8 cellular contexts compared by ENCODE assay signal in the genomic region with DNA sequence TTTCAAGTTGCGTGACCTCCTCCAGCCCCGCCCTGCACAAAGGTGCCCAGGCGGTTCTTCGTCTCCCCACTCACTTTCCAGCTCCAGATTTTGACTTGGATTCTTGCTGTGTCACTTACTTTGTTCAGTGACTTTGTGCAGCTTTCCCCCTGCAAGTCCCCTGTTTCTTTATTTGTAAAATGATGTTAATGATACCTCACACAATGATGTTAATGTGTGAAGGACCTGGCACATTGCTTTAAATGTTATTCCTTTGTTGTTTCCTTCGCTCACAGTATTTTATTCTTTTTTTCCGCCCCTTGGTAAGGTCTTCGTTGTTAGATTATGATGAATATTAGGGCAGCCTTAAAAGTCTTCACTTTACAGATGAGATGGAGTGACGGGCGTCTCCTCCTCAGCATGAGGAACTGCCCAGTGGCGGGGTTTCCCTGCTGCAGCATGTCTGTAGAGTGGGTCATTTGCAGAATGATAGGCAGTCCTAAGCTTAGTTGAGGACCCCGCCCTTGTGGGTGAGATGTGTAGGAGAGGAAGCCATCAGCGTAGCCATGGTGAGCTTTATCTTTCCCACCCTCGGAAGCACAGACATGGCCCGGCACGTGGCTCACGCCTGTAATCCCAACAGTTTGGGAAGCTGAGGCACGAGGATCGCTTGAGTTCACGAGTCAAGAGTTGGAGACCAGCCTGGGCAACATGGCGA. TPM values are rescaled to one million over a fixed set of nuclear protein-coding genes. Genes with fewer than 3 reads are reported as not detected.
A peak's percentile ranks its signal among the peaks of the same experiment; 100 is the strongest.
DNase-seq lines count a peak whose midpoint lies in the region; ATAC-seq and TF ChIP-seq lines count a peak whose summit lies in the region.

No MANE protein-coding gene starts in this region.

- DNase-seq in BE2C (peak; percentile 20), RKO (ENCODE audit: low spot score) (peak; percentile 74), breast epithelium (ENCODE audit: low spot score in 2 of 2) (no peak), T-helper 9 cell (no peak)
- DNase-seq in stimulated activated CD8-positive, alpha-beta memory T cell treated with anti-CD3 and anti-CD28 coated beads, Interleukin-2, amount 100 ng/mL, for 48 hours (ENCODE audit: low read depth in 2 of 2): peak; percentile 3 to 26

- H3K9me3 ChIP-seq in BE2C (no peaks in the 10 kb centered on the region), breast epithelium (no peaks in the 10 kb centered on the region)

- peak; percentile 40 for ATAC-seq in GM18519 (IDR thresholded peaks at IDR 0.05; ENCODE audit: low FRiP score, unreplicated experiment)
- peak; percentile 58 for ATAC-seq in HG03175 (IDR thresholded peaks at IDR 0.05; ENCODE audit: unreplicated experiment)

- TF ChIP-seq POLR2A in breast epithelium (IDR thresholded peaks at IDR 0.05): no peak

- H3K4me3 ChIP-seq in BE2C (ENCODE audit: low read depth, low read length) (peak overlapping the region; percentile 70), breast epithelium (peak overlapping the region; percentile 57 to 85 (median 80))

- H3K27ac ChIP-seq in breast epithelium (peak overlapping the region; percentile 87 to 93), layer of hippocampus (ENCODE audit: low read depth, low read length) (peak overlapping the region; percentile 44)

- H3K27me3 ChIP-seq in BE2C (no peaks in the 10 kb centered on the region), breast epithelium (no peaks in the 10 kb centered on the region), layer of hippocampus (ENCODE audit: control insufficient read depth, insufficient read depth, low read length) (no peaks in the 10 kb centered on the region)

- intact Hi-C loops in breast epithelium (cut with DNase I; ENCODE audit: low total_unique reads): no loop called here

- no peaks in the 10 kb centered on the region for H3K36me3 ChIP-seq in BE2C
- H3K36me3 ChIP-seq in breast epithelium: no peaks in the 10 kb centered on the region

- H3K4me1 ChIP-seq in BE2C (no peaks in the 10 kb centered on the region; the same call in 1 of the 2 replicates), breast epithelium (peaks cover 0 to 4% of the 10 kb centered on the region in 2 donors)

- TF ChIP-seq CTCF in BE2C (IDR thresholded peaks at IDR 0.05; ENCODE audit: low read depth, low read length) (no peak), breast epithelium (IDR thresholded peaks at IDR 0.05) (no peak)

RNA-seq across cellular contexts. Expression of a gene that starts 0.7 kb away (rescaled TPM):
- 7.9 TPM for polyA plus RNA-seq in BE2C (2012; ENCODE audit: insufficient read depth, insufficient read length, low read depth)
- total RNA-seq in breast epithelium: 10 to 100 TPM; 42.1 to 66.9 (median 43.3) TPM

Comparison
In these comparisons a context has a peak if more than half of its experiments do, and no peak if none do; other contexts are left out.
1. DNase-seq: peak in BE2C (single experiment), RKO (single experiment) and stimulated activated CD8-positive, alpha-beta memory T cell treated with anti-CD3 and anti-CD28 coated beads, Interleukin-2, amount 100 ng/mL, for 48 hours (2 of 2); none in breast epithelium (0 of 2) and T-helper 9 cell (single experiment).